ENCODE assay signal across 13 cellular contexts in the genomic region with DNA sequence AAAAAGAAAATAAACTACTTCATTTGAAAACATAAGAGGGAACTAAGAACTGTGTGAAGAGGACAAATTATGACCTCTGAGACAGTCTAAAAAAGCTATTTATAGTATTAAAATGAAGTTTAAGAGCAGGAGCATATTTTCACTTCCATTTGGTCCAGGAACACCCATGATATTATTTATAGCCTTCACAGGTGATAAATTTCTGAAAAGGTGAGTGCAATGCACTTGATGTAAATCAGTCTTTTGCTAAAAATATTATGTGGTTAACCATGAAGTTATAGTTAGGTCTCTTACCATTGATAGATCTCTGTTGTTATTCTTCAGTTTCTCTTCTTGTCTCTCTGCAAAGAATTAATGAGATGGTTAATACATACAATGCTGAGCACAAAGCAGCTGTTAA. TPM values are rescaled to one million over a fixed set of nuclear protein-coding genes. Genes with fewer than 3 reads are reported as not detected.
DNase-seq lines count a peak whose midpoint lies in the region; ATAC-seq and TF ChIP-seq lines count a peak whose summit lies in the region.
"Had no signal": no experiment of that assay in that cellular context is flagged by ENCODE, and none has a peak within 500 bp of the region (broad histone marks: within the 10 kb centered on the region; RNA-seq: fewer than 3 reads in every experiment).

No MANE protein-coding gene starts in this region.

- no peak overlapping the region for H3K4me2 ChIP-seq in mesenchymal stem cell (ENCODE audit: low read length, poor library complexity, severe bottlenecking)

- no peak overlapping the region for H3K14ac ChIP-seq in mesenchymal stem cell (ENCODE audit: low read length in 2 of 2)

- DNase-seq in mesenchymal stem cell (no peak), COLO668 (lab: John Stamatoyannopoulos, UW; ENCODE audit: unreplicated experiment) (no peak), NCI-H2196 (lab: John Stamatoyannopoulos, UW; ENCODE audit: unreplicated experiment) (no peak)
- DNase-seq: activated CD8-positive, alpha-beta T cell treated with anti-CD3 and anti-CD28 coated beads for 36 hours; DMS79; dorsolateral prefrontal cortex; left lung; NCI-H526 had no signal

- H3K9me3 ChIP-seq in mesenchymal stem cell (ENCODE audit: control insufficient read depth, low read length): no peaks in the 10 kb centered on the region
- H3K9me3 ChIP-seq: left lung had no signal

- ATAC-seq in GM19043 (IDR thresholded peaks at IDR 0.05; ENCODE audit: low read depth, unreplicated experiment) (peak; percentile 87), HG02571 (IDR thresholded peaks at IDR 0.05; ENCODE audit: unreplicated experiment) (peak; percentile 81), HG03196 (IDR thresholded peaks at IDR 0.05; ENCODE audit: unreplicated experiment) (peak; percentile 71), SK-N-SH treated with all-trans-retinoic acid at 6 μM for 48 hours (no peak)
- ATAC-seq: activated CD8-positive, alpha-beta T cell treated with anti-CD3 and anti-CD28 coated beads for 36 hours; left lung had no signal

- H4K91ac ChIP-seq in mesenchymal stem cell (ENCODE audit: low read length): no peak overlapping the region

- H3K4me1 ChIP-seq in mesenchymal stem cell (ENCODE audit: control insufficient read depth, insufficient read depth, low read depth, low read length): peaks cover 2% of the 10 kb centered on the region
- H3K4me1 ChIP-seq: left lung had no signal

- no peak overlapping the region for H2AFZ ChIP-seq in mesenchymal stem cell (ENCODE audit: low read depth, low read length)

- H4K8ac ChIP-seq in mesenchymal stem cell (ENCODE audit: low read length): no peak overlapping the region

- peaks cover 19 to 70% of the 10 kb centered on the region in 2 experiments for H3K36me3 ChIP-seq in mesenchymal stem cell (ENCODE audit: control insufficient read depth in 1 of 2, insufficient read depth in 2 of 2, low read depth in 1 of 2, low read length in 2 of 2)

- no peak overlapping the region for H3K18ac ChIP-seq in mesenchymal stem cell (ENCODE audit: low read depth in 1 of 2, low read length in 2 of 2)

- H2BK5ac ChIP-seq in mesenchymal stem cell (ENCODE audit: low read depth, low read length, poor library complexity, severe bottlenecking): no peak overlapping the region

- no peak overlapping the region for H2AK5ac ChIP-seq in mesenchymal stem cell (ENCODE audit: low read length, severe bottlenecking)

- no peak overlapping the region for H3K9ac ChIP-seq in mesenchymal stem cell (ENCODE audit: low read length)

- H3K4ac ChIP-seq in mesenchymal stem cell (ENCODE audit: low read depth in 1 of 2, low read length in 2 of 2): no peak overlapping the region

- H3K27ac ChIP-seq in mesenchymal stem cell (ENCODE audit: low read length, poor library complexity, severe bottlenecking): no peak overlapping the region
- H3K27ac ChIP-seq: dorsolateral prefrontal cortex, left lung, SK-N-MC had no signal

- H2BK15ac ChIP-seq in mesenchymal stem cell (ENCODE audit: low read depth, poor library complexity, severe bottlenecking): no peak overlapping the region

- H3K23ac ChIP-seq in mesenchymal stem cell (ENCODE audit: low read length in 2 of 2): no peak overlapping the region

- no peaks in the 10 kb centered on the region for H3K27me3 ChIP-seq in mesenchymal stem cell (ENCODE audit: control insufficient read depth in 1 of 2, insufficient read depth in 1 of 2, low read length in 2 of 2)
- H3K27me3 ChIP-seq: dorsolateral prefrontal cortex, left lung had no signal

- no peak overlapping the region for H3K4me3 ChIP-seq in mesenchymal stem cell (ENCODE audit: insufficient read depth in 1 of 2, low read depth in 1 of 2, low read length in 2 of 2)
- H3K4me3 ChIP-seq: dorsolateral prefrontal cortex, left lung, SK-N-MC had no signal

- no peak overlapping the region for H2BK120ac ChIP-seq in mesenchymal stem cell (ENCODE audit: low read depth, low read length)

- peaks cover 17% of the 10 kb centered on the region for H3K79me1 ChIP-seq in mesenchymal stem cell (replicated peaks; ENCODE audit: low read length, poor library complexity, severe bottlenecking)

- H2BK12ac ChIP-seq in mesenchymal stem cell (ENCODE audit: low read length in 2 of 2): no peak overlapping the region

TF ChIP-seq in SK-N-SH treated with all-trans-retinoic acid at 6 μM for 48 hours, 23 proteins besides CTCF, POLR2A, EP300 and RAD21 (continues in another document):
- TF ChIP-seq CSDC2 (CRISPR knock-in tag; IDR thresholded peaks at IDR 0.05) (no peak), ARNTL (CRISPR knock-in tag; IDR thresholded peaks at IDR 0.05; ENCODE audit: borderline replicate concordance, low read depth) (no peak), OSR1 (CRISPR knock-in tag; IDR thresholded peaks at IDR 0.05) (no peak), ZC3H10 (CRISPR knock-in tag; IDR thresholded peaks at IDR 0.05) (no peak), SNAI2 (CRISPR knock-in tag; IDR thresholded peaks at IDR 0.05) (no peak), BACH2 (CRISPR knock-in tag; IDR thresholded peaks at IDR 0.05; ENCODE audit: borderline replicate concordance) (no peak), ZFP30 (CRISPR knock-in tag; IDR thresholded peaks at IDR 0.05) (no peak), PPARA (CRISPR knock-in tag; IDR thresholded peaks at IDR 0.05; ENCODE audit: borderline replicate concordance) (no peak), TCF4 (CRISPR knock-in tag; IDR thresholded peaks at IDR 0.05; ENCODE audit: borderline replicate concordance) (no peak)
- TF ChIP-seq, protein P1, sequence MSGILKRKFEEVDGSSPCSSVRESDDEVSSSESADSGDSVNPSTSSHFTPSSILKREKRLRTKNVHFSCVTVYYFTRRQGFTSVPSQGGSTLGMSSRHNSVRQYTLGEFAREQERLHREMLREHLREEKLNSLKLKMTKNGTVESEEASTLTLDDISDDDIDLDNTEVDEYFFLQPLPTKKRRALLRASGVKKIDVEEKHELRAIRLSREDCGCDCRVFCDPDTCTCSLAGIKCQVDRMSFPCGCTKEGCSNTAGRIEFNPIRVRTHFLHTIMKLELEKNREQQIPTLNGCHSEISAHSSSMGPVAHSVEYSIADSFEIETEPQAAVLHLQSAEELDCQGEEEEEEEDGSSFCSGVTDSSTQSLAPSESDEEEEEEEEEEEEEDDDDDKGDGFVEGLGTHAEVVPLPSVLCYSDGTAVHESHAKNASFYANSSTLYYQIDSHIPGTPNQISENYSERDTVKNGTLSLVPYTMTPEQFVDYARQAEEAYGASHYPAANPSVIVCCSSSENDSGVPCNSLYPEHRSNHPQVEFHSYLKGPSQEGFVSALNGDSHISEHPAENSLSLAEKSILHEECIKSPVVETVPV (CRISPR knock-in tag; IDR thresholded peaks at IDR 0.05): no peak
- TF ChIP-seq, protein P2, sequence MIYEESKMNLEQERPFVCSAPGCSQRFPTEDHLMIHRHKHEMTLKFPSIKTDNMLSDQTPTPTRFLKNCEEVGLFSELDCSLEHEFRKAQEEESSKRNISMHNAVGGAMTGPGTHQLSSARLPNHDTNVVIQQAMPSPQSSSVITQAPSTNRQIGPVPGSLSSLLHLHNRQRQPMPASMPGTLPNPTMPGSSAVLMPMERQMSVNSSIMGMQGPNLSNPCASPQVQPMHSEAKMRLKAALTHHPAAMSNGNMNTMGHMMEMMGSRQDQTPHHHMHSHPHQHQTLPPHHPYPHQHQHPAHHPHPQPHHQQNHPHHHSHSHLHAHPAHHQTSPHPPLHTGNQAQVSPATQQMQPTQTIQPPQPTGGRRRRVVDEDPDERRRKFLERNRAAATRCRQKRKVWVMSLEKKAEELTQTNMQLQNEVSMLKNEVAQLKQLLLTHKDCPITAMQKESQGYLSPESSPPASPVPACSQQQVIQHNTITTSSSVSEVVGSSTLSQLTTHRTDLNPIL (CRISPR knock-in tag; IDR thresholded peaks at IDR 0.05; ENCODE audit: low read depth): no peak
- TF ChIP-seq, protein P3, sequence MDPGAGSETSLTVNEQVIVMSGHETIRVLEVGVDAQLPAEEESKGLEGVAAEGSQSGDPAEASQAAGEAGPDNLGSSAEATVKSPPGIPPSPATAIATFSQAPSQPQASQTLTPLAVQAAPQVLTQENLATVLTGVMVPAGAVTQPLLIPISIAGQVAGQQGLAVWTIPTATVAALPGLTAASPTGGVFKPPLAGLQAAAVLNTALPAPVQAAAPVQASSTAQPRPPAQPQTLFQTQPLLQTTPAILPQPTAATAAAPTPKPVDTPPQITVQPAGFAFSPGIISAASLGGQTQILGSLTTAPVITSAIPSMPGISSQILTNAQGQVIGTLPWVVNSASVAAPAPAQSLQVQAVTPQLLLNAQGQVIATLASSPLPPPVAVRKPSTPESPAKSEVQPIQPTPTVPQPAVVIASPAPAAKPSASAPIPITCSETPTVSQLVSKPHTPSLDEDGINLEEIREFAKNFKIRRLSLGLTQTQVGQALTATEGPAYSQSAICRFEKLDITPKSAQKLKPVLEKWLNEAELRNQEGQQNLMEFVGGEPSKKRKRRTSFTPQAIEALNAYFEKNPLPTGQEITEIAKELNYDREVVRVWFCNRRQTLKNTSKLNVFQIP (CRISPR knock-in tag; IDR thresholded peaks at IDR 0.05; ENCODE audit: borderline replicate concordance, low read depth): no peak
- TF ChIP-seq, protein P4, sequence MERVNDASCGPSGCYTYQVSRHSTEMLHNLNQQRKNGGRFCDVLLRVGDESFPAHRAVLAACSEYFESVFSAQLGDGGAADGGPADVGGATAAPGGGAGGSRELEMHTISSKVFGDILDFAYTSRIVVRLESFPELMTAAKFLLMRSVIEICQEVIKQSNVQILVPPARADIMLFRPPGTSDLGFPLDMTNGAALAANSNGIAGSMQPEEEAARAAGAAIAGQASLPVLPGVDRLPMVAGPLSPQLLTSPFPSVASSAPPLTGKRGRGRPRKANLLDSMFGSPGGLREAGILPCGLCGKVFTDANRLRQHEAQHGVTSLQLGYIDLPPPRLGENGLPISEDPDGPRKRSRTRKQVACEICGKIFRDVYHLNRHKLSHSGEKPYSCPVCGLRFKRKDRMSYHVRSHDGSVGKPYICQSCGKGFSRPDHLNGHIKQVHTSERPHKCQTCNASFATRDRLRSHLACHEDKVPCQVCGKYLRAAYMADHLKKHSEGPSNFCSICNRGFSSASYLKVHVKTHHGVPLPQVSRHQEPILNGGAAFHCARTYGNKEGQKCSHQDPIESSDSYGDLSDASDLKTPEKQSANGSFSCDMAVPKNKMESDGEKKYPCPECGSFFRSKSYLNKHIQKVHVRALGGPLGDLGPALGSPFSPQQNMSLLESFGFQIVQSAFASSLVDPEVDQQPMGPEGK (CRISPR knock-in tag; IDR thresholded peaks at IDR 0.05; ENCODE audit: borderline replicate concordance): no peak

RNA-seq across cellular contexts. Expression of a gene that starts 14.7 kb away (rescaled TPM):
- polyA plus RNA-seq in mesenchymal stem cell (2013, experiment 1 of 2): 199 TPM
- 201 TPM for polyA plus RNA-seq in mesenchymal stem cell (2013, experiment 2 of 2)

RNA-seq across cellular contexts. Expression of a gene that starts 55.6 kb away (rescaled TPM):
- polyA plus RNA-seq in mesenchymal stem cell (2013, experiment 1 of 2): 54.9 TPM
- polyA plus RNA-seq in mesenchymal stem cell (2013, experiment 2 of 2): 56.0 TPM
